Comparison of ENCODE assay signal across 8 cellular contexts in genomic region chr5:180209137-180209581, GRCh38. TPM values are rescaled to one million over a fixed set of nuclear protein-coding genes. Genes with fewer than 3 reads are reported as not detected.
A peak's percentile ranks its signal among the peaks of the same experiment; 100 is the strongest.
DNase-seq lines count a peak whose midpoint lies in the region; ATAC-seq, FAIRE-seq and TF ChIP-seq lines count a peak whose summit lies in the region.

Gene RASGEF1C (minus strand): TSS chr5:180209211. CDS start chr5:180138052, 71,159 bp downstream.

- H2AFZ ChIP-seq in ACC112 (ENCODE audit: low read length, unreplicated experiment) (no peak within 1 kb of the TSS), GM12878 (ENCODE audit: control insufficient read depth, low read depth, low read length) (no peak within 1 kb of the TSS), smooth muscle cell (ENCODE audit: low read depth) (no peak within 1 kb of the TSS)

- WGBS in GM12878 (ENCODE audit: insufficient coverage, insufficient replicate concordance, low lambda C conversion rate, missing lambda C conversion rate) = 23% methylated on average over 21 of the region's 55 CpGs
- 6% methylated on average over 35 of the region's 55 CpGs for WGBS in smooth muscle cell (ENCODE audit: low lambda C conversion rate)

- H3K4me1 ChIP-seq in ACC112 (ENCODE audit: control insufficient read depth, insufficient read depth, low read length, unreplicated experiment) (peaks cover 3% of the 10 kb centered on the region), GM12878 (ENCODE audit: control insufficient read depth, insufficient read depth, low read length) (no peaks in the 10 kb centered on the region), smooth muscle cell (ENCODE audit: low read depth) (no peaks in the 10 kb centered on the region)

- RAD21 ChIA-PET in GM12878 (lab: Charles Lee; ENCODE audit: unreplicated experiment) = no interaction called here

- no peaks in the 10 kb centered on the region; the same call in 2 of the 3 replicates for H3K9me3 ChIP-seq in GM12878 (replicated peaks; ENCODE audit: control insufficient read depth, insufficient read depth, low read length)
- no peaks in the 10 kb centered on the region for H3K9me3 ChIP-seq in smooth muscle cell (replicated peaks; ENCODE audit: low read depth)

- no peaks in the 10 kb centered on the region for H3K9me3 Mint-ChIP-seq in T-helper 2 cell treated with Interferon-gamma antibody and Interleukin-4, amounts not matched to agents 5 μg/mL and 100 μg/mL, for 36 hours

- TF ChIP-seq RAD21 in GM12878 (IDR thresholded peaks at IDR 0.05; ENCODE audit: insufficient read depth, low read depth, low read length) = peak; percentile 19; the same call in 1 of the 2 replicates

- H3K9ac ChIP-seq in GM12878 (ENCODE audit: control insufficient read depth, insufficient read depth, low read length) = no peak within 1 kb of the TSS
- no peak within 1 kb of the TSS for H3K9ac ChIP-seq in smooth muscle cell (ENCODE audit: low read depth)

- no peaks in the 10 kb centered on the region for H3K36me3 ChIP-seq in ACC112 (ENCODE audit: insufficient read depth, low read length)
- H3K36me3 ChIP-seq in GM12878 (ENCODE audit: control insufficient read depth in 2 of 2, insufficient read depth in 2 of 2, low read length in 1 of 2) = no peaks in the 10 kb centered on the region
- H3K36me3 ChIP-seq in smooth muscle cell (ENCODE audit: low read depth) = no peaks in the 10 kb centered on the region

- H3K27me3 Mint-ChIP-seq in T-helper 2 cell treated with Interferon-gamma antibody and Interleukin-4, amounts not matched to agents 5 μg/mL and 100 μg/mL, for 36 hours (ENCODE audit: low read depth) = peaks cover 29% of the 10 kb centered on the region

- FAIRE-seq in HTR-8/SVneo (lab: Jason Lieb, UNC) = no peak
- FAIRE-seq in GM12878 (lab: Jason Lieb, UNC) = no peak

- CTCF ChIA-PET in GM12878 (lab: Yijun Ruan, JAX) = interaction anchor here (0.6 to 0.8 kb wide), 2 partner anchors 39 to 1066 kb away, joined by 3 read pairs; no protein-coding TSS in a partner anchor

- no peak within 1 kb of the TSS for H3K27ac Mint-ChIP-seq in T-helper 2 cell treated with Interferon-gamma antibody and Interleukin-4, amounts not matched to agents 5 μg/mL and 100 μg/mL, for 36 hours

- H3K4me1 Mint-ChIP-seq in T-helper 2 cell treated with Interferon-gamma antibody and Interleukin-4, amounts not matched to agents 5 μg/mL and 100 μg/mL, for 36 hours (ENCODE audit: low read depth) = peaks cover 4% of the 10 kb centered on the region

- ATAC-seq in GM18505 (IDR thresholded peaks at IDR 0.05; ENCODE audit: unreplicated experiment) (peak; percentile 67), GM12878 (peak; percentile 96), GM21528 (IDR thresholded peaks at IDR 0.05; ENCODE audit: low FRiP score, unreplicated experiment) (no peak)

- SMC1A ChIA-PET in GM12878 (lab: Charles Lee; ENCODE audit: uncharacterized antibody, unreplicated experiment) = no interaction called here

- H3K4me3 ChIP-seq in ACC112 (ENCODE audit: low read depth, low read length) (peak within 1 kb of the TSS; percentile 66), GM12878 (no peak within 1 kb of the TSS), iPS-11a (ENCODE audit: low read depth, low read length) (peak within 1 kb of the TSS; percentile 24), smooth muscle cell (peak within 1 kb of the TSS; percentile 50)

- H3K27ac ChIP-seq in ACC112 (ENCODE audit: low read depth, low read length) (no peak within 1 kb of the TSS), GM12878 (ENCODE audit: control insufficient read depth, insufficient read depth) (no peak within 1 kb of the TSS), smooth muscle cell (ENCODE audit: low read depth) (no peak within 1 kb of the TSS)

- POLR2A ChIA-PET in GM12878 (lab: Charles Lee) = no interaction called here

- no peaks in the 10 kb centered on the region for H3K36me3 Mint-ChIP-seq in T-helper 2 cell treated with Interferon-gamma antibody and Interleukin-4, amounts not matched to agents 5 μg/mL and 100 μg/mL, for 36 hours (ENCODE audit: low read depth)

- peak; percentile 75 for DNase-seq in HTR-8/SVneo (ENCODE audit: insufficient read length, low spot score)
- DNase-seq in T-helper 2 cell treated with Interferon-gamma antibody and Interleukin-4, amounts not matched to agents 5 μg/mL and 100 μg/mL, for 36 hours (ENCODE audit: low spot score) = peak; percentile 65
- no peak for DNase-seq in GM12878 (ENCODE audit: low read depth, low spot score)
- DNase-seq in smooth muscle cell (lab: John Stamatoyannopoulos, UW; ENCODE audit: unreplicated experiment) = no peak

- no peaks in the 10 kb centered on the region for H3F3A ChIP-seq in smooth muscle cell (ENCODE audit: low read depth)

- in situ Hi-C loops in GM12878 (cut with MboI) = no loop called here

- TF ChIP-seq EP300 in GM12878 (IDR thresholded peaks at IDR 0.05; ENCODE audit: borderline replicate concordance in 1 of 2, control insufficient read depth in 1 of 2, low read depth in 2 of 2, low read length in 2 of 2) = no peak

- H3K27me3 ChIP-seq in ACC112 (ENCODE audit: insufficient read depth, low read length) (peaks cover 43% of the 10 kb centered on the region), GM12878 (replicated peaks in 1 of 2; ENCODE audit: control insufficient read depth in 2 of 2, insufficient read depth in 2 of 2, low read length in 1 of 2) (peaks cover 0 to 5% of the 10 kb centered on the region in 2 experiments; a peak in 2 of 4 replicates), smooth muscle cell (ENCODE audit: low read depth) (peaks cover 10% of the 10 kb centered on the region)

- H4K20me1 ChIP-seq in GM12878 (ENCODE audit: control insufficient read depth, insufficient read depth) = no peaks in the 10 kb centered on the region
- H4K20me1 ChIP-seq in smooth muscle cell (ENCODE audit: low read depth) = no peaks in the 10 kb centered on the region

- H3K4me3 Mint-ChIP-seq in T-helper 2 cell treated with Interferon-gamma antibody and Interleukin-4, amounts not matched to agents 5 μg/mL and 100 μg/mL, for 36 hours = peak within 1 kb of the TSS; percentile 42

- H3K4me2 ChIP-seq in GM12878 (ENCODE audit: control insufficient read depth, insufficient read depth) (no peak within 1 kb of the TSS; the same call in 1 of the 2 replicates), smooth muscle cell (peak within 1 kb of the TSS; percentile 82)

- intact Hi-C loops in GM12878 (cut with micrococcal nuclease; ENCODE audit: unreplicated experiment) = no loop called here

- TF ChIP-seq POLR2A in GM18505 (IDR thresholded peaks at IDR 0.05; ENCODE audit: borderline replicate concordance, extremely low read depth, insufficient read depth, insufficient read length) = no peak
- TF ChIP-seq POLR2A in GM12878 (IDR thresholded peaks at IDR 0.05; ENCODE audit: low read depth, low read length) = no peak

- BruUV-seq in GM12878 (replicated peaks; lab: Mats Ljungman, UMichigan) = no TSS peak

- H3K79me2 ChIP-seq in ACC112 (ENCODE audit: control insufficient read depth, insufficient read depth, low read length, unreplicated experiment) = no peaks in the 10 kb centered on the region
- no peaks in the 10 kb centered on the region for H3K79me2 ChIP-seq in GM12878 (ENCODE audit: control insufficient read depth, insufficient read depth, low read length)
- no peaks in the 10 kb centered on the region for H3K79me2 ChIP-seq in smooth muscle cell (ENCODE audit: low read depth)

- peak in 2 of 3 experiments; percentile 27 to 44; a peak in 3 of 6 replicates for TF ChIP-seq CTCF in GM12878 (IDR thresholded peaks at IDR 0.05 in 2 of 3, conservative IDR thresholded peaks at IDR 0.05 in 1 of 3; ENCODE audit: control insufficient read depth in 2 of 3, extremely low read depth in 1 of 3, insufficient read depth in 1 of 3, low read depth in 3 of 3, low read length in 3 of 3)
- TF ChIP-seq CTCF in smooth muscle cell (IDR thresholded peaks at IDR 0.05; ENCODE audit: borderline replicate concordance, insufficient read depth, poor library complexity, severe bottlenecking) = peak; percentile 34

TF ChIP-seq in GM12878, 131 proteins besides CTCF, POLR2A, EP300 and RAD21:
- TF ChIP-seq, protein P1, sequence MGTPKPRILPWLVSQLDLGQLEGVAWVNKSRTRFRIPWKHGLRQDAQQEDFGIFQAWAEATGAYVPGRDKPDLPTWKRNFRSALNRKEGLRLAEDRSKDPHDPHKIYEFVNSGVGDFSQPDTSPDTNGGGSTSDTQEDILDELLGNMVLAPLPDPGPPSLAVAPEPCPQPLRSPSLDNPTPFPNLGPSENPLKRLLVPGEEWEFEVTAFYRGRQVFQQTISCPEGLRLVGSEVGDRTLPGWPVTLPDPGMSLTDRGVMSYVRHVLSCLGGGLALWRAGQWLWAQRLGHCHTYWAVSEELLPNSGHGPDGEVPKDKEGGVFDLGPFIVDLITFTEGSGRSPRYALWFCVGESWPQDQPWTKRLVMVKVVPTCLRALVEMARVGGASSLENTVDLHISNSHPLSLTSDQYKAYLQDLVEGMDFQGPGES (IDR thresholded peaks at IDR 0.05) = no peak
- TF ChIP-seq BHLHE40 (IDR thresholded peaks at IDR 0.05; ENCODE audit: borderline replicate concordance in 1 of 2, low read depth in 2 of 2, low read length in 1 of 2) (peak in 1 of 2 experiments; percentile 52; a peak in 2 of 4 replicates), YY1 (IDR thresholded peaks at IDR 0.05; ENCODE audit: low read depth, low read length) (0 out of 2 replicates have a peak, but pooled peaks have one; percentile 12)

RNA-seq across cellular contexts. Expression of gene RASGEF1C, which starts in this region (rescaled TPM):
- not detected in 2 replicates for total RNA-seq in GM12878 (2013; cell fraction: nucleolus; rRNA removed)
- total RNA-seq in GM12878 (2014; rRNA removed) = not detected in 2 replicates
- not detected in 2 replicates for total RNA-seq in GM12878 (2014; rRNA removed; fragmentation: Illumina TruSeq; extraction: Trizol)
- not detected in 2 replicates for total RNA-seq in GM12878 (2021)
- not detected for polyA plus RNA-seq in GM12878 (2011; ENCODE audit: low read depth)
- polyA plus RNA-seq in GM12878 (2011; rRNA removed) = not detected in 2 replicates
- polyA plus RNA-seq in GM12878 (2011; cell fraction: cytosol; rRNA removed) = not detected in 2 replicates
- not detected in 2 replicates for polyA plus RNA-seq in GM12878 (2011; cell fraction: nucleus; rRNA removed)
- polyA plus RNA-seq in GM12878 (2012) = not detected in 2 replicates
- not detected in 2 replicates for polyA plus RNA-seq in GM12878 (2014; fragmentation: Illumina TruSeq; extraction: Trizol)
- not detected for polyA plus RNA-seq in GM12878 (2014; fragmentation: Nextera tagmentation; extraction: Ambion mirVana)
- polyA plus RNA-seq in GM12878 (2014; rRNA removed) = not detected in 2 replicates
- not detected for polyA plus RNA-seq in GM12878 (2016; fragmentation: Nextera tagmentation; extraction: Ambion mirVana)
- not detected in 2 replicates for polyA minus RNA-seq in GM12878 (2011; rRNA and poly(A)+ RNA removed)
- not detected in 2 replicates for polyA minus RNA-seq in GM12878 (2011; cell fraction: cytosol; rRNA and poly(A)+ RNA removed)
- polyA minus RNA-seq in GM12878 (2011; cell fraction: nucleus; rRNA and poly(A)+ RNA removed) = not detected in 2 replicates
- 0.81 TPM in 1 of 2 replicates, not detected in the other for total RNA-seq in smooth muscle cell
- polyA plus RNA-seq in smooth muscle cell = 0.14 and 0.25 TPM in 2 replicates

Comparison
In these comparisons a context has a peak if more than half of its experiments do, and no peak if none do; other contexts are left out.
1. Peak in ATAC-seq in GM12878; RNA of the gene not detected or under 1 TPM.
2. DNase-seq: peak in HTR-8/SVneo (single experiment) and T-helper 2 cell treated with Interferon-gamma antibody and Interleukin-4, amounts not matched to agents 5 μg/mL and 100 μg/mL, for 36 hours (single experiment); none in GM12878 (single experiment) and smooth muscle cell (single experiment).